In genomic region chr6:158059108-158059507, GRCh38 we compare ENCODE assay signal across 14 cellular contexts.
DNase-seq lines count a peak whose midpoint lies in the region; ATAC-seq and TF ChIP-seq lines count a peak whose summit lies in the region.
"Had no signal": no experiment of that assay in that cellular context is flagged by ENCODE, and none has a peak within 500 bp of the region (broad histone marks: within the 10 kb centered on the region; RNA-seq: fewer than 3 reads in every experiment).

No MANE protein-coding gene starts in this region.

- H3K79me2 ChIP-seq in ACC112 (ENCODE audit: control insufficient read depth, insufficient read depth, low read length, unreplicated experiment) (peaks cover 15% of the 10 kb centered on the region), GM23248 (ENCODE audit: insufficient read depth) (peaks cover 9% of the 10 kb centered on the region; the same call in 1 of the 2 replicates), MM.1S (ENCODE audit: low read length) (no peaks in the 10 kb centered on the region)

- no peak for DNase-seq in GM23248
- no peak for DNase-seq in body of pancreas
- peak; percentile 77 for DNase-seq in posterior vena cava (ENCODE audit: low spot score)
- no peak for DNase-seq in retina
- no peak for DNase-seq in MM.1S
- DNase-seq: activated CD4-positive, alpha-beta memory T cell treated with anti-CD3 and anti-CD28 coated beads, Interleukin-2, amount 10 ng/mL, durations not matched to agents 7 days and 5 days; BE2C; effector memory CD4-positive, alpha-beta T cell; hypothalamus; NCI-H1930; SHP77 treated with DMSO at 0.1 percent for 48 hours had no signal

- H3K4me1 ChIP-seq in ACC112 (ENCODE audit: control insufficient read depth, insufficient read depth, low read length, unreplicated experiment) = peaks cover 71% of the 10 kb centered on the region
- H3K4me1 ChIP-seq in GM23248 (ENCODE audit: insufficient read depth) = peaks cover 55% of the 10 kb centered on the region
- H3K4me1 ChIP-seq in body of pancreas = peaks cover 30% of the 10 kb centered on the region
- H3K4me1 ChIP-seq in MM.1S (ENCODE audit: low read length) = no peaks in the 10 kb centered on the region
- H3K4me1 ChIP-seq: HAP-1 had no signal

- peaks cover 15% of the 10 kb centered on the region; the same call in 1 of the 2 replicates for H3K36me3 ChIP-seq in ACC112 (ENCODE audit: insufficient read depth, low read length)
- peaks cover 10% of the 10 kb centered on the region for H3K36me3 ChIP-seq in GM23248 (ENCODE audit: low read depth)
- H3K36me3 ChIP-seq in body of pancreas (replicated peaks in 1 of 2; ENCODE audit: insufficient read depth in 1 of 2, low read depth in 2 of 2) = peaks cover 0 to 1% of the 10 kb centered on the region in 2 donors
- no peaks in the 10 kb centered on the region for H3K36me3 ChIP-seq in MM.1S (replicated peaks; ENCODE audit: insufficient read depth, low read length)
- H3K36me3 ChIP-seq: BE2C, HAP-1 had no signal

- TF ChIP-seq POLR2A in body of pancreas (IDR thresholded peaks at IDR 0.05) = no peak

- ATAC-seq in body of pancreas (no peak), GM21825 (IDR thresholded peaks at IDR 0.05; ENCODE audit: unreplicated experiment) (no peak)

- H3K4me2 ChIP-seq in GM23248 (ENCODE audit: unreplicated experiment) = no peak overlapping the region
- H3K4me2 ChIP-seq in MM.1S (ENCODE audit: low read depth, low read length) = no peak overlapping the region

- WGBS in GM23248 (ENCODE audit: low coverage in 1 of 2, low lambda C conversion rate in 2 of 2, missing lambda C conversion rate in 2 of 2), 2 experiments = 96 to 99% methylated on average over 13 of the region's 13 CpGs
- 96 to 97% methylated on average over 13 of the region's 13 CpGs for WGBS in body of pancreas, 2 donors

- no peaks in the 10 kb centered on the region for H3K9me2 ChIP-seq in GM23248 (ENCODE audit: insufficient read depth)
- H3K9me2 ChIP-seq in MM.1S (replicated peaks; ENCODE audit: insufficient read depth, low read length) = no peaks in the 10 kb centered on the region

- H2AFZ ChIP-seq in ACC112 (ENCODE audit: low read length, unreplicated experiment) = no peak overlapping the region
- no peak overlapping the region for H2AFZ ChIP-seq in GM23248
- H2AFZ ChIP-seq in MM.1S (ENCODE audit: low read length) = no peak overlapping the region

- H3K9me3 ChIP-seq in GM23248 (ENCODE audit: low read depth) (no peaks in the 10 kb centered on the region), body of pancreas (no peaks in the 10 kb centered on the region), MM.1S (replicated peaks; ENCODE audit: insufficient read depth, low read length) (no peaks in the 10 kb centered on the region)
- H3K9me3 ChIP-seq: BE2C, HAP-1 had no signal

- H4K20me1 ChIP-seq in GM23248 (ENCODE audit: insufficient read depth) (no peaks in the 10 kb centered on the region), MM.1S (ENCODE audit: insufficient read depth, low read length) (no peaks in the 10 kb centered on the region)

- H3K9ac ChIP-seq in GM23248 = peak overlapping the region; percentile 83; the same call in 1 of the 2 replicates
- no peak overlapping the region for H3K9ac ChIP-seq in MM.1S (ENCODE audit: low read length)

- in situ Hi-C loops in GM23248 (cut with MboI) = loop anchor here (25.0 kb wide), 1 partner anchor 297 kb away; no protein-coding TSS in a partner anchor

- H3K4me3 ChIP-seq in ACC112 (ENCODE audit: low read depth, low read length) = no peak overlapping the region
- no peak overlapping the region for H3K4me3 ChIP-seq in GM23248
- H3K4me3 ChIP-seq in body of pancreas = no peak overlapping the region
- no peak overlapping the region for H3K4me3 ChIP-seq in MM.1S (ENCODE audit: low read length)
- H3K4me3 ChIP-seq: HAP-1 had no signal

- intact Hi-C loops in body of pancreas (cut with DNase I) = no loop called here
- intact Hi-C loops in posterior vena cava (cut with DNase I) = loop anchor here in 1 of 2 donors (10.0 kb wide), 1 partner anchor 404 kb away; no protein-coding TSS in a partner anchor

- H3K27ac ChIP-seq in ACC112 (ENCODE audit: low read depth, low read length) (peak overlapping the region; percentile 97), GM23248 (peak overlapping the region; percentile 99), body of pancreas (peak overlapping the region in 3 of 4 donors; percentile 79 to 89 (median 87)), MM.1S (ENCODE audit: low read length) (no peak overlapping the region)

- TF ChIP-seq CTCF in body of pancreas (IDR thresholded peaks at IDR 0.05) = no peak
- no peak for TF ChIP-seq CTCF in MM.1S (IDR thresholded peaks at IDR 0.05; ENCODE audit: low read length)

- H3K27me3 ChIP-seq in ACC112 (ENCODE audit: insufficient read depth, low read length) = no peaks in the 10 kb centered on the region
- no peaks in the 10 kb centered on the region for H3K27me3 ChIP-seq in GM23248 (replicated peaks; ENCODE audit: insufficient read depth)
- no peaks in the 10 kb centered on the region for H3K27me3 ChIP-seq in body of pancreas
- H3K27me3 ChIP-seq in MM.1S (replicated peaks; ENCODE audit: insufficient read depth, low read length) = no peaks in the 10 kb centered on the region
- H3K27me3 ChIP-seq: BE2C had no signal

- H3F3A ChIP-seq in GM23248 (ENCODE audit: insufficient read depth) (peaks cover 57% of the 10 kb centered on the region), MM.1S (ENCODE audit: insufficient read depth, low read length) (no peaks in the 10 kb centered on the region)
